ENCODE assay signal across 1 cellular context in genomic region chr14:49861923-49862673, GRCh38.
TF ChIP-seq lines count a peak whose summit lies in the region.

No MANE protein-coding gene starts in this region.

TF ChIP-seq in GM12878, 131 proteins besides CTCF, POLR2A, EP300 and RAD21 (continued from another document and continues in another):
- no peak for TF ChIP-seq TBL1XR1 (IDR thresholded peaks at IDR 0.05; ENCODE audit: low read depth, low read length)
- TF ChIP-seq USF1 (IDR thresholded peaks at IDR 0.05; ENCODE audit: borderline replicate concordance, extremely low read length, insufficient read depth, low read depth, low read length) = no peak
- peak; percentile 73; the same call in 1 of the 2 replicates for TF ChIP-seq TCF7 (IDR thresholded peaks at IDR 0.05; ENCODE audit: borderline replicate concordance)
- TF ChIP-seq ATF2 (IDR thresholded peaks at IDR 0.05; ENCODE audit: low read length) = peak; percentile 79
- TF ChIP-seq NFIC (IDR thresholded peaks at IDR 0.05; ENCODE audit: low read depth, low read length) = 0 out of 2 replicates have a peak, but pooled peaks have one; percentile 27
- no peak for TF ChIP-seq NBN (IDR thresholded peaks at IDR 0.05)
- peak; percentile 80; the same call in 1 of the 2 replicates for TF ChIP-seq TARDBP (IDR thresholded peaks at IDR 0.05; ENCODE audit: borderline replicate concordance)
- peak; percentile 17; the same call in 1 of the 2 replicates for TF ChIP-seq SMC3 (IDR thresholded peaks at IDR 0.05; ENCODE audit: borderline replicate concordance, low read length)
- 0 out of 2 replicates have a peak, but pooled peaks have one; percentile 20 for TF ChIP-seq RCOR1 (conservative IDR thresholded peaks at IDR 0.05; ENCODE audit: low read depth, low read length)
- TF ChIP-seq E2F4 (IDR thresholded peaks at IDR 0.05; ENCODE audit: low read depth, low read length) = no peak
- peak; percentile 42 for TF ChIP-seq NKRF (conservative IDR thresholded peaks at IDR 0.05)
- no peak for TF ChIP-seq MYB (IDR thresholded peaks at IDR 0.05; ENCODE audit: borderline replicate concordance, low read depth, low read length)
- no peak for TF ChIP-seq BMI1 (IDR thresholded peaks at IDR 0.05; ENCODE audit: borderline replicate concordance)
- TF ChIP-seq BHLHE40 (IDR thresholded peaks at IDR 0.05; ENCODE audit: borderline replicate concordance in 1 of 2, low read depth in 2 of 2, low read length in 1 of 2) = no peak; a peak in 2 of 4 replicates
- TF ChIP-seq SKIL (IDR thresholded peaks at IDR 0.05; ENCODE audit: low read depth, poor library complexity, severe bottlenecking) = peak; percentile 57
- peak; percentile 91 for TF ChIP-seq ZNF217 (IDR thresholded peaks at IDR 0.05)
- no peak for TF ChIP-seq BCLAF1 (IDR thresholded peaks at IDR 0.05)
- TF ChIP-seq SMAD5 (IDR thresholded peaks at IDR 0.05; ENCODE audit: low read depth) = peak; percentile 44; the same call in 1 of the 2 replicates
- 0 out of 2 replicates have a peak, but pooled peaks have one; percentile 51 for TF ChIP-seq STAT1 (conservative IDR thresholded peaks at IDR 0.05)
- no peak; a peak in 1 of 4 replicates for TF ChIP-seq CEBPB (IDR thresholded peaks at IDR 0.05; ENCODE audit: borderline replicate concordance in 1 of 2, low read depth in 2 of 2, low read length in 2 of 2)
- no peak for TF ChIP-seq ZNF622 (IDR thresholded peaks at IDR 0.05)
- TF ChIP-seq ZSCAN29 (IDR thresholded peaks at IDR 0.05) = no peak; the same call in 1 of the 2 replicates
- 0 out of 4 replicates have a peak, but pooled peaks of 1 of the 2 experiments have one; percentile 38 for TF ChIP-seq IKZF2 (IDR thresholded peaks at IDR 0.05)
- TF ChIP-seq IRF5 (IDR thresholded peaks at IDR 0.05; ENCODE audit: borderline replicate concordance) = no peak
- no peak for TF ChIP-seq CBX3 (IDR thresholded peaks at IDR 0.05; ENCODE audit: borderline replicate concordance, low read depth)
- TF ChIP-seq PKNOX1 (IDR thresholded peaks at IDR 0.05) = no peak
- no peak for TF ChIP-seq PAX5 (IDR thresholded peaks at IDR 0.05; ENCODE audit: borderline replicate concordance, low read depth, low read length)
- no peak for TF ChIP-seq PRDM15 (CRISPR knock-in tag; IDR thresholded peaks at IDR 0.05)
- TF ChIP-seq RAD51 (IDR thresholded peaks at IDR 0.05) = peak; percentile 29; the same call in 1 of the 2 replicates
- TF ChIP-seq YY1 (IDR thresholded peaks at IDR 0.05; ENCODE audit: low read depth, low read length) = peak; percentile 99
- TF ChIP-seq CBFB (IDR thresholded peaks at IDR 0.05; ENCODE audit: low read depth) = peak; percentile 76; the same call in 1 of the 2 replicates
- TF ChIP-seq POU2F2 (IDR thresholded peaks at IDR 0.05; ENCODE audit: borderline replicate concordance, low read depth, low read length) = peak; percentile 77; the same call in 2 of the 3 replicates
- peak; percentile 70 for TF ChIP-seq RELA (IDR thresholded peaks at IDR 0.05; ENCODE audit: borderline replicate concordance, partially characterized antibody)
- peak; percentile 82 for TF ChIP-seq FOXK2 (IDR thresholded peaks at IDR 0.05)
- no peak for TF ChIP-seq ZNF207 (IDR thresholded peaks at IDR 0.05; ENCODE audit: borderline replicate concordance)
- no peak for TF ChIP-seq RBBP5 (conservative IDR thresholded peaks at IDR 0.05)
- peak; percentile 17; the same call in 1 of the 2 replicates for TF ChIP-seq HCFC1 (IDR thresholded peaks at IDR 0.05; ENCODE audit: low read length)
- no peak for TF ChIP-seq ZNF274 (IDR thresholded peaks at IDR 0.05; ENCODE audit: insufficient read depth, insufficient read length)
- TF ChIP-seq JUND (IDR thresholded peaks at IDR 0.05; ENCODE audit: low read depth, low read length) = no peak
- 0 out of 2 replicates have a peak, but pooled peaks have one; percentile 24 for TF ChIP-seq BCL11A (IDR thresholded peaks at IDR 0.05; ENCODE audit: low read depth, low read length)
